22 cellular contexts compared by ENCODE assay signal in genomic region chr7:81211204-81211603, GRCh38.
"Had no signal": no experiment of that assay in that cellular context is flagged by ENCODE, and none has a peak within 500 bp of the region (broad histone marks: within the 10 kb centered on the region; RNA-seq: fewer than 3 reads in every experiment).

No MANE protein-coding gene starts in this region.

- H3K4me3 ChIP-seq: coronary artery, hepatocyte, left ventricle myocardium inferior, lower lobe of right lung, sigmoid colon, smooth muscle cell, tibial nerve, upper lobe of right lung, vagina had no signal

- H3K9me3 ChIP-seq: left ventricle myocardium inferior, lower lobe of right lung, sigmoid colon, tibial nerve, upper lobe of right lung, vagina had no signal

- H3K27me3 Mint-ChIP-seq: memory B cell; naive thymus-derived CD8-positive, alpha-beta T cell; stimulated activated naive CD8-positive, alpha-beta T cell treated with anti-CD3 and anti-CD28 coated beads, Interleukin-15, Interleukin-2, amounts not matched to agents 100 ng/mL and 50 ng/mL, for 24 hours had no signal

- H3K36me3 Mint-ChIP-seq: memory B cell; naive thymus-derived CD8-positive, alpha-beta T cell; stimulated activated effector memory CD8-positive, alpha-beta T cell treated with anti-CD3 and anti-CD28 coated beads, Interleukin-12 subunit alpha, Interleukin-12 subunit beta, amount 100 ng/mL, for 72 hours had no signal

- H3K4me1 Mint-ChIP-seq: memory B cell; naive thymus-derived CD8-positive, alpha-beta T cell; stimulated activated effector memory CD8-positive, alpha-beta T cell treated with anti-CD3 and anti-CD28 coated beads, Interleukin-12 subunit alpha, Interleukin-12 subunit beta, amount 100 ng/mL, for 72 hours had no signal

- FAIRE-seq: kidney had no signal

- DNase-seq: effector CD4-positive, alpha-beta T cell; endodermal cell; foreskin melanocyte; head of caudate nucleus; kidney; left cardiac atrium; left ventricle myocardium inferior; lower lobe of right lung; naive thymus-derived CD8-positive, alpha-beta T cell; posterior cingulate gyrus; sigmoid colon; stimulated activated CD4-positive, alpha-beta T cell treated with anti-CD3 and anti-CD28 coated beads, Interleukin-4, amount 100 ng/mL, for 1 hour; stimulated activated CD8-positive, alpha-beta memory T cell treated with anti-CD3 and anti-CD28 coated beads, Interleukin-4, amount 100 ng/mL, for 48 hours; upper lobe of right lung had no signal

- H3K4me1 ChIP-seq: lower lobe of right lung, upper lobe of right lung had no signal

- H3K4me3 Mint-ChIP-seq: endodermal cell; memory B cell; naive thymus-derived CD8-positive, alpha-beta T cell; stimulated activated effector memory CD8-positive, alpha-beta T cell treated with anti-CD3 and anti-CD28 coated beads, Interleukin-12 subunit alpha, Interleukin-12 subunit beta, amount 100 ng/mL, for 72 hours; stimulated activated naive CD8-positive, alpha-beta T cell treated with anti-CD3 and anti-CD28 coated beads, Interleukin-15, Interleukin-2, amounts not matched to agents 100 ng/mL and 50 ng/mL, for 24 hours had no signal

- ATAC-seq: lower lobe of right lung; naive thymus-derived CD8-positive, alpha-beta T cell; stimulated activated effector memory CD8-positive, alpha-beta T cell treated with anti-CD3 and anti-CD28 coated beads, Interleukin-12 subunit alpha, Interleukin-12 subunit beta, amount 100 ng/mL, for 72 hours; upper lobe of right lung had no signal

- H3K27ac Mint-ChIP-seq: endodermal cell; memory B cell; naive thymus-derived CD8-positive, alpha-beta T cell; stimulated activated effector memory CD8-positive, alpha-beta T cell treated with anti-CD3 and anti-CD28 coated beads, Interleukin-12 subunit alpha, Interleukin-12 subunit beta, amount 100 ng/mL, for 72 hours; stimulated activated naive CD8-positive, alpha-beta T cell treated with anti-CD3 and anti-CD28 coated beads, Interleukin-15, Interleukin-2, amounts not matched to agents 100 ng/mL and 50 ng/mL, for 24 hours had no signal

- H3K27me3 ChIP-seq: hepatocyte, sigmoid colon, tibial nerve, upper lobe of right lung, vagina had no signal

- H3K9me3 Mint-ChIP-seq: endodermal cell; stimulated activated naive CD8-positive, alpha-beta T cell treated with anti-CD3 and anti-CD28 coated beads, Interleukin-15, Interleukin-2, amounts not matched to agents 100 ng/mL and 50 ng/mL, for 24 hours had no signal

- H2AFZ ChIP-seq: hepatocyte had no signal

- H3K79me2 ChIP-seq: hepatocyte had no signal

- H3K27ac ChIP-seq: coronary artery, hepatocyte, left ventricle myocardium inferior, lower lobe of right lung, tibial nerve, upper lobe of right lung had no signal

- H3K4me2 ChIP-seq: hepatocyte, smooth muscle cell had no signal

- H3K36me3 ChIP-seq: left ventricle myocardium inferior, lower lobe of right lung, sigmoid colon, tibial nerve, upper lobe of right lung, vagina had no signal
